Comparison of ENCODE assay signal across 22 cellular contexts in genomic region chr7:45657136-45657889, GRCh38.
"Had no signal": no experiment of that assay in that cellular context is flagged by ENCODE, and none has a peak within 500 bp of the region (broad histone marks: within the 10 kb centered on the region; RNA-seq: fewer than 3 reads in every experiment).

No MANE protein-coding gene starts in this region.

- H3K36me3 Mint-ChIP-seq: activated naive CD8-positive, alpha-beta T cell treated with anti-CD3 and anti-CD28 coated beads for 36 hours; naive thymus-derived CD8-positive, alpha-beta T cell; stimulated activated naive B cell treated with anti-CD40 and anti-IgM and Interleukin-4, amounts not matched to agents 10 μg/mL and 1 μg/mL and 100 μg/mL, for 72 hours; T-cell had no signal

- H3K4me3 Mint-ChIP-seq: activated CD4-positive, alpha-beta T cell treated with anti-CD3 and anti-CD28 coated beads, Interleukin-2, amount 10 ng/mL, durations not matched to agents 7 days and 5 days; activated CD8-positive, alpha-beta T cell treated with anti-CD3 and anti-CD28 coated beads, Interleukin-2, amount 10 ng/mL, durations not matched to agents 7 days and 5 days; activated naive CD8-positive, alpha-beta T cell treated with anti-CD3 and anti-CD28 coated beads for 36 hours; activated T-cell treated with anti-CD3 and anti-CD28 coated beads, Interleukin-2, amount 50 U/mL, for 24 hours; activated T-helper 17 cell treated with anti-CD3 and anti-CD28 coated beads, Interleukin-2, amount 50 U/mL, for 72 hours; central memory CD8-positive, alpha-beta T cell; effector memory CD8-positive, alpha-beta T cell; naive thymus-derived CD8-positive, alpha-beta T cell; stimulated activated naive B cell treated with anti-CD40 and anti-IgM and Interleukin-4, amounts not matched to agents 10 μg/mL and 1 μg/mL and 100 μg/mL, for 72 hours; T-cell; T-helper 2 cell treated with Interferon-gamma antibody and Interleukin-4, amounts not matched to agents 5 μg/mL and 100 μg/mL, for 36 hours had no signal

- H3K4me1 Mint-ChIP-seq: activated CD4-positive, alpha-beta T cell treated with anti-CD3 and anti-CD28 coated beads, Interleukin-2, amount 10 ng/mL, durations not matched to agents 7 days and 5 days; activated naive CD8-positive, alpha-beta T cell treated with anti-CD3 and anti-CD28 coated beads for 36 hours; activated T-helper 17 cell treated with anti-CD3 and anti-CD28 coated beads, Interleukin-2, amount 50 U/mL, for 72 hours; central memory CD8-positive, alpha-beta T cell; stimulated activated naive B cell treated with anti-CD40 and anti-IgM and Interleukin-4, amounts not matched to agents 10 μg/mL and 1 μg/mL and 100 μg/mL, for 72 hours; T-cell had no signal

- H3K27ac Mint-ChIP-seq: activated CD4-positive, alpha-beta T cell treated with anti-CD3 and anti-CD28 coated beads, Interleukin-2, amount 10 ng/mL, durations not matched to agents 7 days and 5 days; activated CD8-positive, alpha-beta T cell treated with anti-CD3 and anti-CD28 coated beads, Interleukin-2, amount 10 ng/mL, durations not matched to agents 7 days and 5 days; activated naive CD8-positive, alpha-beta T cell treated with anti-CD3 and anti-CD28 coated beads for 36 hours; activated T-cell treated with anti-CD3 and anti-CD28 coated beads, Interleukin-2, amount 50 U/mL, for 24 hours; activated T-helper 17 cell treated with anti-CD3 and anti-CD28 coated beads, Interleukin-2, amount 50 U/mL, for 72 hours; effector memory CD8-positive, alpha-beta T cell; naive thymus-derived CD8-positive, alpha-beta T cell; stimulated activated naive B cell treated with anti-CD40 and anti-IgM and Interleukin-4, amounts not matched to agents 10 μg/mL and 1 μg/mL and 100 μg/mL, for 72 hours; T-cell; T-helper 2 cell treated with Interferon-gamma antibody and Interleukin-4, amounts not matched to agents 5 μg/mL and 100 μg/mL, for 36 hours had no signal

- H3K27me3 Mint-ChIP-seq: activated CD4-positive, alpha-beta T cell treated with anti-CD3 and anti-CD28 coated beads, Interleukin-2, amount 10 ng/mL, durations not matched to agents 7 days and 5 days; activated naive CD8-positive, alpha-beta T cell treated with anti-CD3 and anti-CD28 coated beads for 36 hours; activated T-cell treated with anti-CD3 and anti-CD28 coated beads, Interleukin-2, amount 50 U/mL, for 24 hours; T-cell had no signal

- H3K9me3 Mint-ChIP-seq: activated CD4-positive, alpha-beta T cell treated with anti-CD3 and anti-CD28 coated beads, Interleukin-2, amount 10 ng/mL, durations not matched to agents 7 days and 5 days; activated naive CD8-positive, alpha-beta T cell treated with anti-CD3 and anti-CD28 coated beads for 36 hours; activated T-cell treated with anti-CD3 and anti-CD28 coated beads, Interleukin-2, amount 50 U/mL, for 24 hours; activated T-helper 17 cell treated with anti-CD3 and anti-CD28 coated beads, Interleukin-2, amount 50 U/mL, for 72 hours; central memory CD8-positive, alpha-beta T cell; effector memory CD8-positive, alpha-beta T cell; naive thymus-derived CD8-positive, alpha-beta T cell; stimulated activated naive B cell treated with anti-CD40 and anti-IgM and Interleukin-4, amounts not matched to agents 10 μg/mL and 1 μg/mL and 100 μg/mL, for 72 hours; T-cell; T-helper 2 cell treated with Interferon-gamma antibody and Interleukin-4, amounts not matched to agents 5 μg/mL and 100 μg/mL, for 36 hours had no signal

- DNase-seq: activated CD4-positive, alpha-beta T cell treated with anti-CD3 and anti-CD28 coated beads, Interleukin-2, amount 10 ng/mL, durations not matched to agents 7 days and 5 days; activated CD8-positive, alpha-beta T cell treated with anti-CD3 and anti-CD28 coated beads, Interleukin-2, amount 10 ng/mL, durations not matched to agents 7 days and 5 days; activated naive CD4-positive, alpha-beta T cell treated with Interleukin-2 at 50 U/mL for 16 hours; activated naive CD8-positive, alpha-beta T cell treated with anti-CD3 and anti-CD28 coated beads for 36 hours; activated T-cell treated with anti-CD3 and anti-CD28 coated beads, Interleukin-2, amount 50 U/mL, for 24 hours; effector memory CD8-positive, alpha-beta T cell; left cardiac atrium; lower lobe of right lung; naive thymus-derived CD8-positive, alpha-beta T cell; sigmoid colon; stimulated activated CD4-positive, alpha-beta T cell treated with anti-CD3 and anti-CD28 coated beads, Interleukin-15, amount 100 ng/mL, for 24 hours; stimulated activated CD8-positive, alpha-beta memory T cell treated with anti-CD3 and anti-CD28 coated beads, Interleukin-4, amount 100 ng/mL, for 48 hours; stimulated activated naive B cell treated with anti-CD40 and anti-IgM and Interleukin-4, amounts not matched to agents 10 μg/mL and 1 μg/mL and 100 μg/mL, for 72 hours; T-cell; testis had no signal

- H3K4me3 ChIP-seq: gastroesophageal sphincter, heart left ventricle, lower lobe of right lung, sigmoid colon, smooth muscle cell, testis, upper lobe of left lung had no signal
